In genomic region chrX:154648931-154649863, GRCh38 we compare ENCODE assay signal across 23 cellular contexts. TPM values are rescaled to one million over a fixed set of nuclear protein-coding genes. Genes with fewer than 3 reads are reported as not detected.
DNase-seq lines count a peak whose midpoint lies in the region; ATAC-seq, FAIRE-seq and TF ChIP-seq lines count a peak whose summit lies in the region.
"Had no signal": no experiment of that assay in that cellular context is flagged by ENCODE, and none has a peak within 500 bp of the region (broad histone marks: within the 10 kb centered on the region; RNA-seq: fewer than 3 reads in every experiment).

No MANE protein-coding gene starts in this region.

- H3K27me3 ChIP-seq in K562 (ENCODE audit: control insufficient read depth in 2 of 2, insufficient read depth in 2 of 2, low read length in 2 of 2): peaks cover 5 to 18% of the 10 kb centered on the region in 2 experiments; a peak in 3 of 5 replicates

- no peaks in the 10 kb centered on the region for H3K27me3 Mint-ChIP-seq in natural killer cell treated with Interleukin-12 subunit alpha and Interleukin-12 subunit beta and Interleukin-15 and Interleukin-18, amount 100 ng/mL, for 72 hours
- H3K27me3 Mint-ChIP-seq: CD4-positive, CD25-positive, alpha-beta regulatory T cell had no signal

- CTCF ChIA-PET in K562 (lab: Yijun Ruan, JAX; ENCODE audit: low intra/inter-chr PET ratio): no interaction called here

- POLR2A ChIA-PET in K562 (lab: Yijun Ruan, JAX): no interaction called here

- in situ Hi-C loops in K562 (cut with MboI): no loop called here

- no peak for FAIRE-seq in K562 (lab: Jason Lieb, UNC)

- TF ChIP-seq RAD21 in K562 (CRISPR knock-in tag; conservative IDR thresholded peaks at IDR 0.05 in 1 of 2, IDR thresholded peaks at IDR 0.05 in 1 of 2): no peak

- TF ChIP-seq POLR2A in K562 (conservative IDR thresholded peaks at IDR 0.05): no peak

- peaks cover 3% of the 10 kb centered on the region for H3K9me1 ChIP-seq in K562 (ENCODE audit: control insufficient read depth, insufficient read depth, low read length)

- H3K4me3 ChIP-seq in K562: no peak overlapping the region

- H3K9me3 Mint-ChIP-seq in natural killer cell treated with Interleukin-12 subunit alpha and Interleukin-12 subunit beta and Interleukin-15 and Interleukin-18, amount 100 ng/mL, for 72 hours: no peaks in the 10 kb centered on the region

- H3K36me3 ChIP-seq in K562 (ENCODE audit: control insufficient read depth, insufficient read depth, low read length): no peaks in the 10 kb centered on the region

- BruUV-seq in K562 (replicated peaks; lab: Mats Ljungman, UMichigan): no TSS peak

- H3K4me2 ChIP-seq in K562 (ENCODE audit: insufficient read depth, low read length): no peak overlapping the region

- no peak overlapping the region for H3K9ac ChIP-seq in K562 (ENCODE audit: insufficient read depth in 1 of 2, low read depth in 2 of 2, low read length in 2 of 2)

- DNase-seq in LHCN-M2 (ENCODE audit: low read depth) (peak; percentile 2), K562 (ENCODE audit: extremely low read depth in 1 of 4, low spot score in 3 of 4) (no peak), left kidney (ENCODE audit: low read depth, low spot score) (peak; percentile 58), retina (peak; percentile 24), NCI-H774 (lab: John Stamatoyannopoulos, UW) (no peak), left cardiac atrium (no peak)
- DNase-seq in natural killer cell treated with Interleukin-12 subunit alpha and Interleukin-12 subunit beta and Interleukin-15 and Interleukin-18, amount 100 ng/mL, for 72 hours (ENCODE audit: low spot score): no peak
- DNase-seq: ACHN; AML-193; CD4-positive, CD25-positive, alpha-beta regulatory T cell; DMS53; GOT3; KG1; NCI-H1436; NCI-H2029; NCI-H526; NK-92 treated with Interleukin-12 subunit alpha and Interleukin-12 subunit beta, amount 100 ng/mL, for 24 hours; RPMI8226; SIG-M5 had no signal

- H4K20me1 ChIP-seq in K562 (replicated peaks; ENCODE audit: control insufficient read depth, insufficient read depth, low read length): no peaks in the 10 kb centered on the region

- no peak for TF ChIP-seq CTCF in K562 (IDR thresholded peaks at IDR 0.05 in 2 of 3, conservative IDR thresholded peaks at IDR 0.05 in 1 of 3; ENCODE audit: insufficient read depth in 2 of 3, low read depth in 1 of 3, low read length in 3 of 3)

- H3K36me3 Mint-ChIP-seq in natural killer cell treated with Interleukin-12 subunit alpha and Interleukin-12 subunit beta and Interleukin-15 and Interleukin-18, amount 100 ng/mL, for 72 hours: no peaks in the 10 kb centered on the region
- H3K36me3 Mint-ChIP-seq: CD4-positive, CD25-positive, alpha-beta regulatory T cell had no signal

- ATAC-seq in K562 (peak; percentile 32; the same call in 1 of the 3 replicates), GM18858 (IDR thresholded peaks at IDR 0.05; ENCODE audit: unreplicated experiment) (no peak), left cardiac atrium (no peak)
- ATAC-seq in natural killer cell treated with Interleukin-12 subunit alpha and Interleukin-12 subunit beta and Interleukin-15 and Interleukin-18, amount 100 ng/mL, for 72 hours: no peak

- H3K4me1 Mint-ChIP-seq in natural killer cell treated with Interleukin-12 subunit alpha and Interleukin-12 subunit beta and Interleukin-15 and Interleukin-18, amount 100 ng/mL, for 72 hours (ENCODE audit: low read depth in 2 of 2): no peaks in the 10 kb centered on the region
- H3K4me1 Mint-ChIP-seq: CD4-positive, CD25-positive, alpha-beta regulatory T cell had no signal

- peaks cover 0 to 13% of the 10 kb centered on the region in 2 experiments; a peak in 2 of 5 replicates for H3K4me1 ChIP-seq in K562 (replicated peaks in 1 of 2; ENCODE audit: control insufficient read depth in 2 of 2, insufficient read depth in 2 of 2, low read length in 2 of 2)

- H3K79me2 ChIP-seq in K562 (ENCODE audit: control insufficient read depth, insufficient read depth, low read length): no peaks in the 10 kb centered on the region; the same call in 2 of the 3 replicates

- no peak overlapping the region for H3K27ac Mint-ChIP-seq in natural killer cell treated with Interleukin-12 subunit alpha and Interleukin-12 subunit beta and Interleukin-15 and Interleukin-18, amount 100 ng/mL, for 72 hours
- H3K27ac Mint-ChIP-seq: CD4-positive, CD25-positive, alpha-beta regulatory T cell had no signal

- H2AFZ ChIP-seq in K562 (ENCODE audit: low read depth, low read length): no peak overlapping the region

- no peak for TF ChIP-seq EP300 in K562 (IDR thresholded peaks at IDR 0.05; ENCODE audit: low read length)

- no peak overlapping the region for H3K27ac ChIP-seq in K562 (ENCODE audit: extremely low read depth, low read depth, low read length)

- no peaks in the 10 kb centered on the region for H3K9me3 ChIP-seq in K562 (replicated peaks; ENCODE audit: control insufficient read depth, insufficient read depth, low read depth, low read length)

- intact Hi-C loops in K562 (cut with micrococcal nuclease): no loop called here
- intact Hi-C loops in left cardiac atrium (cut with DNase I): no loop called here

- no peak overlapping the region for H3K4me3 Mint-ChIP-seq in natural killer cell treated with Interleukin-12 subunit alpha and Interleukin-12 subunit beta and Interleukin-15 and Interleukin-18, amount 100 ng/mL, for 72 hours
- H3K4me3 Mint-ChIP-seq: CD4-positive, CD25-positive, alpha-beta regulatory T cell had no signal

- 21% methylated on average over 20 of the region's 29 CpGs for WGBS in K562 (ENCODE audit: insufficient coverage, low coverage, missing lambda C conversion rate)

TF ChIP-seq in K562, 482 proteins besides CTCF, POLR2A, EP300 and RAD21 (continues in another document):
- no peak for TF ChIP-seq ZNF551 (CRISPR knock-in tag; IDR thresholded peaks at IDR 0.05)
- TF ChIP-seq NR4A1 (CRISPR knock-in tag; IDR thresholded peaks at IDR 0.05): no peak
- no peak for TF ChIP-seq NR4A1 (tag; IDR thresholded peaks at IDR 0.05)
- no peak for TF ChIP-seq ZNF586 (CRISPR knock-in tag; conservative IDR thresholded peaks at IDR 0.05)
- no peak for TF ChIP-seq PHB (CRISPR knock-in tag; IDR thresholded peaks at IDR 0.05)
- TF ChIP-seq EHMT2 (IDR thresholded peaks at IDR 0.05): no peak

RNA-seq across cellular contexts. Expression of gene CTAG2, which starts 4.2 kb away (rescaled TPM):
- total RNA-seq in LHCN-M2 (2014; rRNA removed) (not detected in 2 replicates), K562 (2014; rRNA removed) (63.0 and 68.5 TPM in 2 replicates), K562 (2014; rRNA removed; fragmentation: Illumina TruSeq; extraction: Trizol) (4.1 and 8.2 TPM in 2 replicates), K562 (2015; rRNA removed; fragmentation: Illumina TruSeq; extraction: Trizol) (18.8 and 21.0 TPM in 2 replicates), K562 (2021) (36.0 and 38.0 TPM in 2 replicates), left cardiac atrium (not detected)
- not detected for polyA plus RNA-seq in LHCN-M2 (2012)
- total RNA-seq in K562 (2011; cell fraction: chromatin; rRNA removed; ENCODE audit: low replicate concordance): 0.46 and 5.7 TPM in 2 replicates
- 11.4 and 15.0 TPM in 2 replicates for total RNA-seq in K562 (2011; cell fraction: nucleolus; rRNA removed)
- 4.5 and 7.5 TPM in 2 replicates for total RNA-seq in K562 (2011; cell fraction: nucleoplasm; rRNA removed)
- polyA plus RNA-seq in K562 (2011; rRNA removed) (26.1 and 117 TPM in 2 replicates), K562 (2014; fragmentation: Illumina TruSeq; extraction: Trizol) (9.1 and 15.1 TPM in 2 replicates), K562 (2014; fragmentation: Nextera tagmentation; extraction: Ambion mirVana) (1 to 10 TPM; 1.7 to 2.1 TPM), K562 (2014; rRNA removed) (54.7 and 56.0 TPM in 2 replicates)
- 120 and 146 TPM in 2 replicates for polyA plus RNA-seq in K562 (2011; cell fraction: cytosol; rRNA removed)
- 36.9 and 90.9 TPM in 2 replicates for polyA plus RNA-seq in K562 (2011; cell fraction: nucleus; rRNA removed)
- 23.1 and 25.2 TPM in 2 replicates for polyA plus RNA-seq in K562 (2012)
- 7.5 and 13.5 TPM in 2 replicates for polyA minus RNA-seq in K562 (2011; rRNA and poly(A)+ RNA removed)
- polyA minus RNA-seq in K562 (2011; cell fraction: cytosol; rRNA and poly(A)+ RNA removed): 22.1 and 70.0 TPM in 2 replicates
- polyA minus RNA-seq in K562 (2011; cell fraction: nucleus; rRNA and poly(A)+ RNA removed): 5.0 and 19.5 TPM in 2 replicates
- total RNA-seq in natural killer cell treated with Interleukin-12 subunit alpha and Interleukin-12 subunit beta and Interleukin-15 and Interleukin-18, amount 100 ng/mL, for 72 hours: not detected
- total RNA-seq: CD4-positive, CD25-positive, alpha-beta regulatory T cell; G401; M059J; OCI-LY7 had no signal
- polyA plus RNA-seq: CD4-positive, CD25-positive, alpha-beta regulatory T cell had no signal

RNA-seq across cellular contexts. Expression of gene CTAG1B, which starts 30.1 kb away (rescaled TPM):
- total RNA-seq in LHCN-M2 (2014; rRNA removed) (not detected in 2 replicates), K562 (2014; rRNA removed) (not detected in 2 replicates), K562 (2014; rRNA removed; fragmentation: Illumina TruSeq; extraction: Trizol) (not detected in 2 replicates), K562 (2015; rRNA removed; fragmentation: Illumina TruSeq; extraction: Trizol) (not detected in 2 replicates), K562 (2021) (not detected in 2 replicates), left cardiac atrium (not detected)
- polyA plus RNA-seq in LHCN-M2 (2012): not detected
- not detected in 2 replicates for total RNA-seq in K562 (2011; cell fraction: chromatin; rRNA removed; ENCODE audit: low replicate concordance)
- not detected in 2 replicates for total RNA-seq in K562 (2011; cell fraction: nucleolus; rRNA removed)
- not detected in 2 replicates for total RNA-seq in K562 (2011; cell fraction: nucleoplasm; rRNA removed)
- polyA plus RNA-seq in K562 (2011; rRNA removed) (not detected in 2 replicates), K562 (2014; fragmentation: Illumina TruSeq; extraction: Trizol) (not detected in 2 replicates), K562 (2014; fragmentation: Nextera tagmentation; extraction: Ambion mirVana) (not detected), K562 (2014; rRNA removed) (not detected in 2 replicates)
- not detected in 2 replicates for polyA plus RNA-seq in K562 (2011; cell fraction: cytosol; rRNA removed)
- not detected in 2 replicates for polyA plus RNA-seq in K562 (2011; cell fraction: nucleus; rRNA removed)
- not detected in 2 replicates for polyA plus RNA-seq in K562 (2012)
- polyA minus RNA-seq in K562 (2011; rRNA and poly(A)+ RNA removed): not detected in 2 replicates
- not detected in 2 replicates for polyA minus RNA-seq in K562 (2011; cell fraction: cytosol; rRNA and poly(A)+ RNA removed)
- not detected in 2 replicates for polyA minus RNA-seq in K562 (2011; cell fraction: nucleus; rRNA and poly(A)+ RNA removed)
- not detected for total RNA-seq in natural killer cell treated with Interleukin-12 subunit alpha and Interleukin-12 subunit beta and Interleukin-15 and Interleukin-18, amount 100 ng/mL, for 72 hours
- total RNA-seq: CD4-positive, CD25-positive, alpha-beta regulatory T cell; G401; M059J; OCI-LY7 had no signal
- polyA plus RNA-seq: CD4-positive, CD25-positive, alpha-beta regulatory T cell had no signal

Comparison
In these comparisons a context has a peak if more than half of its experiments do, and no peak if none do; other contexts are left out.
1. DNase-seq: peak in LHCN-M2 (single experiment), left kidney (single experiment) and retina (single experiment); none in K562 (0 of 4), NCI-H774 (single experiment), left cardiac atrium (single experiment) and natural killer cell treated with Interleukin-12 subunit alpha and Interleukin-12 subunit beta and Interleukin-15 and Interleukin-18, amount 100 ng/mL, for 72 hours (single experiment).